24 cellular contexts compared by ENCODE assay signal in genomic region chr17:47401100-47401499, GRCh38.
DNase-seq lines count a peak whose midpoint lies in the region; ATAC-seq, FAIRE-seq and TF ChIP-seq lines count a peak whose summit lies in the region.
"Had no signal": no experiment of that assay in that cellular context is flagged by ENCODE, and none has a peak within 500 bp of the region (broad histone marks: within the 10 kb centered on the region; RNA-seq: fewer than 3 reads in every experiment).

No MANE protein-coding gene starts in this region.

- no peak for TF ChIP-seq CTCF in A549 (IDR thresholded peaks at IDR 0.05)
- no peak for TF ChIP-seq CTCF in mucosa of descending colon (IDR thresholded peaks at IDR 0.05)
- no peak for TF ChIP-seq CTCF in nephron progenitor cell (IDR thresholded peaks at IDR 0.05)

- TF ChIP-seq POLR2A in A549 (IDR thresholded peaks at IDR 0.05; ENCODE audit: low read length): no peak

- DNase-seq in A549 (ENCODE audit: low read depth in 1 of 2, low spot score in 1 of 2) (no peak), dermis blood vessel endothelial cell (peak; percentile 9), foreskin melanocyte (peak; percentile 37), mucosa of descending colon (no peak), nephron progenitor cell (no peak)
- DNase-seq: ACHN; BE2C; C1 segment of cervical spinal cord; Caco-2; Calu3; CD4-positive, alpha-beta memory T cell; CD4-positive, CD25-positive, alpha-beta regulatory T cell; CD8-positive, alpha-beta memory T cell; DMS79 treated with DMSO at 0.1 percent for 48 hours; GF-D8 had no signal

- POLR2A ChIA-PET in A549 (lab: Yijun Ruan, JAX): no interaction called here

- H3K9me3 ChIP-seq in A549 (no peaks in the 10 kb centered on the region), mucosa of descending colon (no peaks in the 10 kb centered on the region)
- H3K9me3 ChIP-seq: BE2C had no signal

- H3K36me3 Mint-ChIP-seq in nephron progenitor cell (ENCODE audit: low read depth): peaks cover 9% of the 10 kb centered on the region
- H3K36me3 Mint-ChIP-seq: CD14-positive monocyte; CD4-positive, alpha-beta memory T cell; CD4-positive, CD25-positive, alpha-beta regulatory T cell had no signal

- H3K4me3 ChIP-seq in A549: no peak overlapping the region
- no peak overlapping the region for H3K4me3 ChIP-seq in mucosa of descending colon
- H3K4me3 ChIP-seq: BLaER1 had no signal

- H3K36me3 ChIP-seq in mucosa of descending colon (ENCODE audit: low read depth): no peaks in the 10 kb centered on the region
- H3K36me3 ChIP-seq: BE2C, BLaER1 had no signal

- H3K4me1 ChIP-seq in A549 (no peaks in the 10 kb centered on the region), mucosa of descending colon (ENCODE audit: low read depth) (no peaks in the 10 kb centered on the region)
- H3K4me1 ChIP-seq: BE2C, BLaER1 had no signal

- no peak for ATAC-seq in A549
- ATAC-seq in mucosa of descending colon: peak; percentile 70
- no peak for ATAC-seq in GM18502 (IDR thresholded peaks at IDR 0.05; ENCODE audit: poor library complexity, unreplicated experiment)
- no peak for ATAC-seq in HG02981 (IDR thresholded peaks at IDR 0.05; ENCODE audit: unreplicated experiment)

- H3K27me3 Mint-ChIP-seq in nephron progenitor cell (ENCODE audit: low read depth, poor library complexity): no peaks in the 10 kb centered on the region
- H3K27me3 Mint-ChIP-seq: CD4-positive, alpha-beta memory T cell; CD8-positive, alpha-beta memory T cell had no signal

- CTCF ChIA-PET in A549 (lab: Yijun Ruan, JAX): no interaction called here

- no peak for TF ChIP-seq RAD21 in A549 (conservative IDR thresholded peaks at IDR 0.05 in 1 of 2, IDR thresholded peaks at IDR 0.05 in 1 of 2)

- H3K4me3 Mint-ChIP-seq in nephron progenitor cell: no peak overlapping the region
- H3K4me3 Mint-ChIP-seq: CD14-positive monocyte; CD4-positive, alpha-beta memory T cell; CD4-positive, CD25-positive, alpha-beta regulatory T cell; CD8-positive, alpha-beta memory T cell had no signal

- peak; percentile 63 for FAIRE-seq in A549 (lab: Jason Lieb, UNC)
- FAIRE-seq: D721Med, G401.6, GM12891, GM18507 had no signal

- intact Hi-C loops in mucosa of descending colon (cut with DNase I, micrococcal nuclease): no loop called here

- H3K4me2 ChIP-seq in A549: no peak overlapping the region
- H3K4me2 ChIP-seq: BLaER1 had no signal

- peaks cover 13% of the 10 kb centered on the region for H3K9me3 Mint-ChIP-seq in nephron progenitor cell
- H3K9me3 Mint-ChIP-seq: CD4-positive, alpha-beta memory T cell; CD4-positive, CD25-positive, alpha-beta regulatory T cell; CD8-positive, alpha-beta memory T cell had no signal

- 79% methylated on average over 2 of the region's 2 CpGs for WGBS in A549 (ENCODE audit: missing lambda C conversion rate)

- H3K4me1 Mint-ChIP-seq in nephron progenitor cell: no peaks in the 10 kb centered on the region
- H3K4me1 Mint-ChIP-seq: CD14-positive monocyte; CD4-positive, alpha-beta memory T cell; CD4-positive, CD25-positive, alpha-beta regulatory T cell; CD8-positive, alpha-beta memory T cell had no signal

- no peak for TF ChIP-seq EP300 in A549 (IDR thresholded peaks at IDR 0.05)

- H3K27ac Mint-ChIP-seq in nephron progenitor cell: no peak overlapping the region
- H3K27ac Mint-ChIP-seq: CD14-positive monocyte; CD4-positive, alpha-beta memory T cell; CD4-positive, CD25-positive, alpha-beta regulatory T cell; CD8-positive, alpha-beta memory T cell had no signal

- no peak overlapping the region for H3K27ac ChIP-seq in A549
- H3K27ac ChIP-seq: 22Rv1, BLaER1 had no signal

TF ChIP-seq in A549, 52 proteins besides CTCF, POLR2A, EP300 and RAD21:
- TF ChIP-seq KDM1A (IDR thresholded peaks at IDR 0.05; ENCODE audit: low read depth) (no peak), GATA3 (IDR thresholded peaks at IDR 0.05; ENCODE audit: borderline replicate concordance) (no peak), RARB (CRISPR knock-in tag; IDR thresholded peaks at IDR 0.05) (no peak), HOXB13 (CRISPR knock-in tag; IDR thresholded peaks at IDR 0.05; ENCODE audit: low read depth) (no peak), RCOR1 (IDR thresholded peaks at IDR 0.05; ENCODE audit: low read depth, low read length) (no peak), JUNB (IDR thresholded peaks at IDR 0.05) (no peak), MYC (IDR thresholded peaks at IDR 0.05; ENCODE audit: borderline replicate concordance, low read length) (no peak), CBX2 (IDR thresholded peaks at IDR 0.05; ENCODE audit: borderline replicate concordance, low read depth) (no peak)
- TF ChIP-seq, protein P1, sequence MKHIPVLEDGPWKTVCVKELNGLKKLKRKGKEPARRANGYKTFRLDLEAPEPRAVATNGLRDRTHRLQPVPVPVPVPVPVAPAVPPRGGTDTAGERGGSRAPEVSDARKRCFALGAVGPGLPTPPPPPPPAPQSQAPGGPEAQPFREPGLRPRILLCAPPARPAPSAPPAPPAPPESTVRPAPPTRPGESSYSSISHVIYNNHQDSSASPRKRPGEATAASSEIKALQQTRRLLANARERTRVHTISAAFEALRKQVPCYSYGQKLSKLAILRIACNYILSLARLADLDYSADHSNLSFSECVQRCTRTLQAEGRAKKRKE (CRISPR knock-in tag; IDR thresholded peaks at IDR 0.05; ENCODE audit: low read depth): no peak
- TF ChIP-seq, protein P2, sequence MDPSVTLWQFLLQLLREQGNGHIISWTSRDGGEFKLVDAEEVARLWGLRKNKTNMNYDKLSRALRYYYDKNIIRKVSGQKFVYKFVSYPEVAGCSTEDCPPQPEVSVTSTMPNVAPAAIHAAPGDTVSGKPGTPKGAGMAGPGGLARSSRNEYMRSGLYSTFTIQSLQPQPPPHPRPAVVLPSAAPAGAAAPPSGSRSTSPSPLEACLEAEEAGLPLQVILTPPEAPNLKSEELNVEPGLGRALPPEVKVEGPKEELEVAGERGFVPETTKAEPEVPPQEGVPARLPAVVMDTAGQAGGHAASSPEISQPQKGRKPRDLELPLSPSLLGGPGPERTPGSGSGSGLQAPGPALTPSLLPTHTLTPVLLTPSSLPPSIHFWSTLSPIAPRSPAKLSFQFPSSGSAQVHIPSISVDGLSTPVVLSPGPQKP (IDR thresholded peaks at IDR 0.05; ENCODE audit: low read depth, low read length): no peak
- TF ChIP-seq, protein P3, sequence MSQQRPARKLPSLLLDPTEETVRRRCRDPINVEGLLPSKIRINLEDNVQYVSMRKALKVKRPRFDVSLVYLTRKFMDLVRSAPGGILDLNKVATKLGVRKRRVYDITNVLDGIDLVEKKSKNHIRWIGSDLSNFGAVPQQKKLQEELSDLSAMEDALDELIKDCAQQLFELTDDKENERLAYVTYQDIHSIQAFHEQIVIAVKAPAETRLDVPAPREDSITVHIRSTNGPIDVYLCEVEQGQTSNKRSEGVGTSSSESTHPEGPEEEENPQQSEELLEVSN (IDR thresholded peaks at IDR 0.05; ENCODE audit: borderline replicate concordance, low read depth): no peak
- TF ChIP-seq, protein P4, sequence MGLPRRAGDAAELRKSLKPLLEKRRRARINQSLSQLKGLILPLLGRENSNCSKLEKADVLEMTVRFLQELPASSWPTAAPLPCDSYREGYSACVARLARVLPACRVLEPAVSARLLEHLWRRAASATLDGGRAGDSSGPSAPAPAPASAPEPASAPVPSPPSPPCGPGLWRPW (IDR thresholded peaks at IDR 0.05): no peak
- TF ChIP-seq, protein P5, sequence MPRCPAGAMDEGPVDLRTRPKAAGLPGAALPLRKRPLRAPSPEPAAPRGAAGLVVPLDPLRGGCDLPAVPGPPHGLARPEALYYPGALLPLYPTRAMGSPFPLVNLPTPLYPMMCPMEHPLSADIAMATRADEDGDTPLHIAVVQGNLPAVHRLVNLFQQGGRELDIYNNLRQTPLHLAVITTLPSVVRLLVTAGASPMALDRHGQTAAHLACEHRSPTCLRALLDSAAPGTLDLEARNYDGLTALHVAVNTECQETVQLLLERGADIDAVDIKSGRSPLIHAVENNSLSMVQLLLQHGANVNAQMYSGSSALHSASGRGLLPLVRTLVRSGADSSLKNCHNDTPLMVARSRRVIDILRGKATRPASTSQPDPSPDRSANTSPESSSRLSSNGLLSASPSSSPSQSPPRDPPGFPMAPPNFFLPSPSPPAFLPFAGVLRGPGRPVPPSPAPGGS (IDR thresholded peaks at IDR 0.05): no peak
TF ChIP-seq in A549: peak in this region for 0.

Comparison
In these comparisons a context has a peak if more than half of its experiments do, and no peak if none do; other contexts are left out.
1. DNase-seq: peak in dermis blood vessel endothelial cell (single experiment) and foreskin melanocyte (single experiment); none in A549 (0 of 2), mucosa of descending colon (0 of 3) and nephron progenitor cell (single experiment).